Comparison of ENCODE assay signal across 1 cellular context in the genomic region with DNA sequence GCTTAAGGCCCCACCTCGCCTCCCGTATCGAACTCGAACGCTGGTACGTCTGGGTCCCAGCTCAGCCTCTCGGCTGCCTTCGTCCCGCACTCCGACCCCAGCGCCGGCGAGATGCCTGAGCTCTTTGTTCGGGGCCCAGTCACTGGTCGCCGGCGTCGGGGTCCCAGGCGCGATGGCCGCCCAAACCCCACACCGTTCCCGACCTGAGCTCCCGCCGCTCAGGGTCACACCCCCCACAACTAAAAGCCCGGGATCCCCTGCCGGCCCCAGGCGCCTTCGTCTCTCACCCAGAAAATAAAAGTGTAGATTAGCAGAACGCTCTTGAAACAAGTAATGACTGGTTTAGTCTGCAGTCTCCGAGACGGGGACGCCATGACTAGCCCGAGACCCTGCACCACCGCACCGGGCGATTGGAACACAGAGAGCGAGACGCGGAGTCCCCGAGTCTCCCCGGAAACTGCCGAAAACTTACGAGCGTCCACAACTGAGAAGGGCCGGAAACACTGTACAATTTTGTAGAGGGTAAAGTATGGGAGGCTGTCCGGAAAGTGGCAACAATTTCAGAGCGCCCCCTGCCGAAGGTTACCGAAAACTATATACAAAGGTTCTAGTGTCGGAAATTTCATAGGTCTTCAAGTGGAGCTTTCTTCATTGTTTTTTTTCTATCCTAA.
TF ChIP-seq lines count a peak whose summit lies in the region.

A gene with protein sequence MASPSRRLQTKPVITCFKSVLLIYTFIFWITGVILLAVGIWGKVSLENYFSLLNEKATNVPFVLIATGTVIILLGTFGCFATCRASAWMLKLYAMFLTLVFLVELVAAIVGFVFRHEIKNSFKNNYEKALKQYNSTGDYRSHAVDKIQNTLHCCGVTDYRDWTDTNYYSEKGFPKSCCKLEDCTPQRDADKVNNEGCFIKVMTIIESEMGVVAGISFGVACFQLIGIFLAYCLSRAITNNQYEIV (minus strand): TSS at position 486 of the 671 bp plus-strand sequence. CDS start 112 bp downstream, at position 374.

TF ChIP-seq in HepG2, 621 proteins besides CTCF, POLR2A, EP300 and RAD21 (continued from another document and continues in another):
- TF ChIP-seq, protein P1, sequence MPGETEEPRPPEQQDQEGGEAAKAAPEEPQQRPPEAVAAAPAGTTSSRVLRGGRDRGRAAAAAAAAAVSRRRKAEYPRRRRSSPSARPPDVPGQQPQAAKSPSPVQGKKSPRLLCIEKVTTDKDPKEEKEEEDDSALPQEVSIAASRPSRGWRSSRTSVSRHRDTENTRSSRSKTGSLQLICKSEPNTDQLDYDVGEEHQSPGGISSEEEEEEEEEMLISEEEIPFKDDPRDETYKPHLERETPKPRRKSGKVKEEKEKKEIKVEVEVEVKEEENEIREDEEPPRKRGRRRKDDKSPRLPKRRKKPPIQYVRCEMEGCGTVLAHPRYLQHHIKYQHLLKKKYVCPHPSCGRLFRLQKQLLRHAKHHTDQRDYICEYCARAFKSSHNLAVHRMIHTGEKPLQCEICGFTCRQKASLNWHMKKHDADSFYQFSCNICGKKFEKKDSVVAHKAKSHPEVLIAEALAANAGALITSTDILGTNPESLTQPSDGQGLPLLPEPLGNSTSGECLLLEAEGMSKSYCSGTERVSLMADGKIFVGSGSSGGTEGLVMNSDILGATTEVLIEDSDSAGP (CRISPR knock-in tag; IDR thresholded peaks at IDR 0.05; ENCODE audit: borderline replicate concordance): peak; percentile 31; the same call in 1 of the 2 replicates
- 0 out of 2 replicates have a peak, but pooled peaks have one; percentile 20 for TF ChIP-seq SMAD3 (CRISPR knock-in tag; IDR thresholded peaks at IDR 0.05)
- no peak for TF ChIP-seq GABPA (IDR thresholded peaks at IDR 0.05; ENCODE audit: low read depth, low read length)
- peak; percentile 63 for TF ChIP-seq GABPA (CRISPR knock-in tag; IDR thresholded peaks at IDR 0.05; ENCODE audit: low read depth)
- peak; percentile 54 for TF ChIP-seq YY1 (IDR thresholded peaks at IDR 0.05; ENCODE audit: insufficient read depth, insufficient replicate concordance, low read depth, low read length)
- 0 out of 2 replicates have a peak, but pooled peaks have one; percentile 4 for TF ChIP-seq STAG1 (CRISPR knock-in tag; IDR thresholded peaks at IDR 0.05)
- TF ChIP-seq ZNF549 (CRISPR knock-in tag; IDR thresholded peaks at IDR 0.05): no peak
- no peak for TF ChIP-seq ZNF780A (CRISPR knock-in tag; IDR thresholded peaks at IDR 0.05)
- TF ChIP-seq, protein P2, sequence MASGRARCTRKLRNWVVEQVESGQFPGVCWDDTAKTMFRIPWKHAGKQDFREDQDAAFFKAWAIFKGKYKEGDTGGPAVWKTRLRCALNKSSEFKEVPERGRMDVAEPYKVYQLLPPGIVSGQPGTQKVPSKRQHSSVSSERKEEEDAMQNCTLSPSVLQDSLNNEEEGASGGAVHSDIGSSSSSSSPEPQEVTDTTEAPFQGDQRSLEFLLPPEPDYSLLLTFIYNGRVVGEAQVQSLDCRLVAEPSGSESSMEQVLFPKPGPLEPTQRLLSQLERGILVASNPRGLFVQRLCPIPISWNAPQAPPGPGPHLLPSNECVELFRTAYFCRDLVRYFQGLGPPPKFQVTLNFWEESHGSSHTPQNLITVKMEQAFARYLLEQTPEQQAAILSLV (CRISPR knock-in tag; IDR thresholded peaks at IDR 0.05; ENCODE audit: borderline replicate concordance): 0 out of 2 replicates have a peak, but pooled peaks have one; percentile 33
- TF ChIP-seq KLF13 (CRISPR knock-in tag; IDR thresholded peaks at IDR 0.05): no peak
- TF ChIP-seq ZFX (CRISPR knock-in tag; IDR thresholded peaks at IDR 0.05; ENCODE audit: low read depth): peak; percentile 48
- TF ChIP-seq RBFOX2 (IDR thresholded peaks at IDR 0.05; ENCODE audit: low read depth, low read length): peak; percentile 90
- TF ChIP-seq DMAP1 (CRISPR knock-in tag; IDR thresholded peaks at IDR 0.05): peak; percentile 39; the same call in 1 of the 2 replicates
- TF ChIP-seq, protein P3, sequence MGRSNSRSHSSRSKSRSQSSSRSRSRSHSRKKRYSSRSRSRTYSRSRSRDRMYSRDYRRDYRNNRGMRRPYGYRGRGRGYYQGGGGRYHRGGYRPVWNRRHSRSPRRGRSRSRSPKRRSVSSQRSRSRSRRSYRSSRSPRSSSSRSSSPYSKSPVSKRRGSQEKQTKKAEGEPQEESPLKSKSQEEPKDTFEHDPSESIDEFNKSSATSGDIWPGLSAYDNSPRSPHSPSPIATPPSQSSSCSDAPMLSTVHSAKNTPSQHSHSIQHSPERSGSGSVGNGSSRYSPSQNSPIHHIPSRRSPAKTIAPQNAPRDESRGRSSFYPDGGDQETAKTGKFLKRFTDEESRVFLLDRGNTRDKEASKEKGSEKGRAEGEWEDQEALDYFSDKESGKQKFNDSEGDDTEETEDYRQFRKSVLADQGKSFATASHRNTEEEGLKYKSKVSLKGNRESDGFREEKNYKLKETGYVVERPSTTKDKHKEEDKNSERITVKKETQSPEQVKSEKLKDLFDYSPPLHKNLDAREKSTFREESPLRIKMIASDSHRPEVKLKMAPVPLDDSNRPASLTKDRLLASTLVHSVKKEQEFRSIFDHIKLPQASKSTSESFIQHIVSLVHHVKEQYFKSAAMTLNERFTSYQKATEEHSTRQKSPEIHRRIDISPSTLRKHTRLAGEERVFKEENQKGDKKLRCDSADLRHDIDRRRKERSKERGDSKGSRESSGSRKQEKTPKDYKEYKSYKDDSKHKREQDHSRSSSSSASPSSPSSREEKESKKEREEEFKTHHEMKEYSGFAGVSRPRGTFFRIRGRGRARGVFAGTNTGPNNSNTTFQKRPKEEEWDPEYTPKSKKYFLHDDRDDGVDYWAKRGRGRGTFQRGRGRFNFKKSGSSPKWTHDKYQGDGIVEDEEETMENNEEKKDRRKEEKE (IDR thresholded peaks at IDR 0.05): no peak
- 0 out of 2 replicates have a peak, but pooled peaks have one; percentile 1 for TF ChIP-seq ZNF629 (CRISPR knock-in tag; conservative IDR thresholded peaks at IDR 0.05)
- TF ChIP-seq, protein P4, sequence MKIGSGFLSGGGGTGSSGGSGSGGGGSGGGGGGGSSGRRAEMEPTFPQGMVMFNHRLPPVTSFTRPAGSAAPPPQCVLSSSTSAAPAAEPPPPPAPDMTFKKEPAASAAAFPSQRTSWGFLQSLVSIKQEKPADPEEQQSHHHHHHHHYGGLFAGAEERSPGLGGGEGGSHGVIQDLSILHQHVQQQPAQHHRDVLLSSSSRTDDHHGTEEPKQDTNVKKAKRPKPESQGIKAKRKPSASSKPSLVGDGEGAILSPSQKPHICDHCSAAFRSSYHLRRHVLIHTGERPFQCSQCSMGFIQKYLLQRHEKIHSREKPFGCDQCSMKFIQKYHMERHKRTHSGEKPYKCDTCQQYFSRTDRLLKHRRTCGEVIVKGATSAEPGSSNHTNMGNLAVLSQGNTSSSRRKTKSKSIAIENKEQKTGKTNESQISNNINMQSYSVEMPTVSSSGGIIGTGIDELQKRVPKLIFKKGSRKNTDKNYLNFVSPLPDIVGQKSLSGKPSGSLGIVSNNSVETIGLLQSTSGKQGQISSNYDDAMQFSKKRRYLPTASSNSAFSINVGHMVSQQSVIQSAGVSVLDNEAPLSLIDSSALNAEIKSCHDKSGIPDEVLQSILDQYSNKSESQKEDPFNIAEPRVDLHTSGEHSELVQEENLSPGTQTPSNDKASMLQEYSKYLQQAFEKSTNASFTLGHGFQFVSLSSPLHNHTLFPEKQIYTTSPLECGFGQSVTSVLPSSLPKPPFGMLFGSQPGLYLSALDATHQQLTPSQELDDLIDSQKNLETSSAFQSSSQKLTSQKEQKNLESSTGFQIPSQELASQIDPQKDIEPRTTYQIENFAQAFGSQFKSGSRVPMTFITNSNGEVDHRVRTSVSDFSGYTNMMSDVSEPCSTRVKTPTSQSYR (CRISPR knock-in tag; IDR thresholded peaks at IDR 0.05; ENCODE audit: borderline replicate concordance): no peak
- TF ChIP-seq HNRNPL (IDR thresholded peaks at IDR 0.05; ENCODE audit: low read depth, low read length): 0 out of 2 replicates have a peak, but pooled peaks have one; percentile 11
- TF ChIP-seq RBM39 (IDR thresholded peaks at IDR 0.05; ENCODE audit: low read depth, low read length, poor library complexity, severe bottlenecking): peak; percentile 35
- no peak for TF ChIP-seq MAZ (IDR thresholded peaks at IDR 0.05; ENCODE audit: borderline replicate concordance, low read depth, low read length)
- TF ChIP-seq MAZ (CRISPR knock-in tag; IDR thresholded peaks at IDR 0.05; ENCODE audit: low read depth): no peak
- TF ChIP-seq KDM2A (CRISPR knock-in tag; IDR thresholded peaks at IDR 0.05; ENCODE audit: borderline replicate concordance, low read depth): peak; percentile 64
- no peak for TF ChIP-seq NONO (IDR thresholded peaks at IDR 0.05)
- 0 out of 2 replicates have a peak, but pooled peaks have one; percentile 19 for TF ChIP-seq NONO (CRISPR knock-in tag; conservative IDR thresholded peaks at IDR 0.05)
- peak; percentile 64; the same call in 1 of the 2 replicates for TF ChIP-seq ZFY (CRISPR knock-in tag; IDR thresholded peaks at IDR 0.05)
- TF ChIP-seq NCOR1 (IDR thresholded peaks at IDR 0.05; ENCODE audit: borderline replicate concordance, low read length): no peak
- 0 out of 2 replicates have a peak, but pooled peaks have one; percentile 42 for TF ChIP-seq ZNF761 (CRISPR knock-in tag; conservative IDR thresholded peaks at IDR 0.05)
- peak; percentile 34 for TF ChIP-seq XRCC5 (optimal IDR thresholded peaks at IDR 0.05; ENCODE audit: low read length)
- TF ChIP-seq, protein P5, sequence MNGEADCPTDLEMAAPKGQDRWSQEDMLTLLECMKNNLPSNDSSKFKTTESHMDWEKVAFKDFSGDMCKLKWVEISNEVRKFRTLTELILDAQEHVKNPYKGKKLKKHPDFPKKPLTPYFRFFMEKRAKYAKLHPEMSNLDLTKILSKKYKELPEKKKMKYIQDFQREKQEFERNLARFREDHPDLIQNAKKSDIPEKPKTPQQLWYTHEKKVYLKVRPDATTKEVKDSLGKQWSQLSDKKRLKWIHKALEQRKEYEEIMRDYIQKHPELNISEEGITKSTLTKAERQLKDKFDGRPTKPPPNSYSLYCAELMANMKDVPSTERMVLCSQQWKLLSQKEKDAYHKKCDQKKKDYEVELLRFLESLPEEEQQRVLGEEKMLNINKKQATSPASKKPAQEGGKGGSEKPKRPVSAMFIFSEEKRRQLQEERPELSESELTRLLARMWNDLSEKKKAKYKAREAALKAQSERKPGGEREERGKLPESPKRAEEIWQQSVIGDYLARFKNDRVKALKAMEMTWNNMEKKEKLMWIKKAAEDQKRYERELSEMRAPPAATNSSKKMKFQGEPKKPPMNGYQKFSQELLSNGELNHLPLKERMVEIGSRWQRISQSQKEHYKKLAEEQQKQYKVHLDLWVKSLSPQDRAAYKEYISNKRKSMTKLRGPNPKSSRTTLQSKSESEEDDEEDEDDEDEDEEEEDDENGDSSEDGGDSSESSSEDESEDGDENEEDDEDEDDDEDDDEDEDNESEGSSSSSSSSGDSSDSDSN (CRISPR knock-in tag; IDR thresholded peaks at IDR 0.05): peak; percentile 24; the same call in 1 of the 2 replicates
- TF ChIP-seq TAF1 (CRISPR knock-in tag; IDR thresholded peaks at IDR 0.05): peak; percentile 56
- TF ChIP-seq, protein P6, sequence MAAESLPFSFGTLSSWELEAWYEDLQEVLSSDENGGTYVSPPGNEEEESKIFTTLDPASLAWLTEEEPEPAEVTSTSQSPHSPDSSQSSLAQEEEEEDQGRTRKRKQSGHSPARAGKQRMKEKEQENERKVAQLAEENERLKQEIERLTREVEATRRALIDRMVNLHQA (CRISPR knock-in tag; IDR thresholded peaks at IDR 0.05): no peak
- 0 out of 2 replicates have a peak, but pooled peaks have one; percentile 9 for TF ChIP-seq SALL1 (CRISPR knock-in tag; IDR thresholded peaks at IDR 0.05)
- TF ChIP-seq ADNP (CRISPR knock-in tag; IDR thresholded peaks at IDR 0.05): no peak
- TF ChIP-seq RARG (CRISPR knock-in tag; IDR thresholded peaks at IDR 0.05; ENCODE audit: low read depth): no peak
- TF ChIP-seq ZNF501 (CRISPR knock-in tag; IDR thresholded peaks at IDR 0.05): peak; percentile 39; the same call in 1 of the 2 replicates
- TF ChIP-seq, protein P7, sequence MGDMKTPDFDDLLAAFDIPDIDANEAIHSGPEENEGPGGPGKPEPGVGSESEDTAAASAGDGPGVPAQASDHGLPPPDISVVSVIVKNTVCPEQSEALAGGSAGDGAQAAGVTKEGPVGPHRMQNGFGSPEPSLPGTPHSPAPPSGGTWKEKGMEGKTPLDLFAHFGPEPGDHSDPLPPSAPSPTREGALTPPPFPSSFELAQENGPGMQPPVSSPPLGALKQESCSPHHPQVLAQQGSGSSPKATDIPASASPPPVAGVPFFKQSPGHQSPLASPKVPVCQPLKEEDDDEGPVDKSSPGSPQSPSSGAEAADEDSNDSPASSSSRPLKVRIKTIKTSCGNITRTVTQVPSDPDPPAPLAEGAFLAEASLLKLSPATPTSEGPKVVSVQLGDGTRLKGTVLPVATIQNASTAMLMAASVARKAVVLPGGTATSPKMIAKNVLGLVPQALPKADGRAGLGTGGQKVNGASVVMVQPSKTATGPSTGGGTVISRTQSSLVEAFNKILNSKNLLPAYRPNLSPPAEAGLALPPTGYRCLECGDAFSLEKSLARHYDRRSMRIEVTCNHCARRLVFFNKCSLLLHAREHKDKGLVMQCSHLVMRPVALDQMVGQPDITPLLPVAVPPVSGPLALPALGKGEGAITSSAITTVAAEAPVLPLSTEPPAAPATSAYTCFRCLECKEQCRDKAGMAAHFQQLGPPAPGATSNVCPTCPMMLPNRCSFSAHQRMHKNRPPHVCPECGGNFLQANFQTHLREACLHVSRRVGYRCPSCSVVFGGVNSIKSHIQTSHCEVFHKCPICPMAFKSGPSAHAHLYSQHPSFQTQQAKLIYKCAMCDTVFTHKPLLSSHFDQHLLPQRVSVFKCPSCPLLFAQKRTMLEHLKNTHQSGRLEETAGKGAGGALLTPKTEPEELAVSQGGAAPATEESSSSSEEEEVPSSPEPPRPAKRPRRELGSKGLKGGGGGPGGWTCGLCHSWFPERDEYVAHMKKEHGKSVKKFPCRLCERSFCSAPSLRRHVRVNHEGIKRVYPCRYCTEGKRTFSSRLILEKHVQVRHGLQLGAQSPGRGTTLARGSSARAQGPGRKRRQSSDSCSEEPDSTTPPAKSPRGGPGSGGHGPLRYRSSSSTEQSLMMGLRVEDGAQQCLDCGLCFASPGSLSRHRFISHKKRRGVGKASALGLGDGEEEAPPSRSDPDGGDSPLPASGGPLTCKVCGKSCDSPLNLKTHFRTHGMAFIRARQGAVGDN (CRISPR knock-in tag; IDR thresholded peaks at IDR 0.05): peak; percentile 71
- TF ChIP-seq, protein P8, sequence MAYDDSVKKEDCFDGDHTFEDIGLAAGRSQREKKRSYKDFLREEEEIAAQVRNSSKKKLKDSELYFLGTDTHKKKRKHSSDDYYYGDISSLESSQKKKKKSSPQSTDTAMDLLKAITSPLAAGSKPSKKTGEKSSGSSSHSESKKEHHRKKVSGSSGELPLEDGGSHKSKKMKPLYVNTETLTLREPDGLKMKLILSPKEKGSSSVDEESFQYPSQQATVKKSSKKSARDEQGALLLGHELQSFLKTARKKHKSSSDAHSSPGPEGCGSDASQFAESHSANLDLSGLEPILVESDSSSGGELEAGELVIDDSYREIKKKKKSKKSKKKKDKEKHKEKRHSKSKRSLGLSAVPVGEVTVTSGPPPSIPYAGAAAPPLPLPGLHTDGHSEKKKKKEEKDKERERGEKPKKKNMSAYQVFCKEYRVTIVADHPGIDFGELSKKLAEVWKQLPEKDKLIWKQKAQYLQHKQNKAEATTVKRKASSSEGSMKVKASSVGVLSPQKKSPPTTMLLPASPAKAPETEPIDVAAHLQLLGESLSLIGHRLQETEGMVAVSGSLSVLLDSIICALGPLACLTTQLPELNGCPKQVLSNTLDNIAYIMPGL (CRISPR knock-in tag; IDR thresholded peaks at IDR 0.05; ENCODE audit: borderline replicate concordance in 1 of 2, low read depth in 1 of 2): peak; percentile 37 to 47; a peak in 2 of 4 replicates
- no peak for TF ChIP-seq KAT8 (CRISPR knock-in tag; IDR thresholded peaks at IDR 0.05)
- 0 out of 2 replicates have a peak, but pooled peaks have one; percentile 41 for TF ChIP-seq ZNF350 (CRISPR knock-in tag; IDR thresholded peaks at IDR 0.05; ENCODE audit: borderline replicate concordance, low read depth)
- TF ChIP-seq AGO2 (optimal IDR thresholded peaks at IDR 0.05; ENCODE audit: low read depth, low read length): peak; percentile 83
- TF ChIP-seq ASH2L (IDR thresholded peaks at IDR 0.05; ENCODE audit: insufficient read length, low read depth, low read length): peak; percentile 52
- peak; percentile 64 for TF ChIP-seq PHF8 (CRISPR knock-in tag; IDR thresholded peaks at IDR 0.05)
